9 cellular contexts compared by ENCODE assay signal in genomic region chr12:46160081-46160980, GRCh38.
A peak's percentile ranks its signal among the peaks of the same experiment; 100 is the strongest.
DNase-seq lines count a peak whose midpoint lies in the region; ATAC-seq, FAIRE-seq and TF ChIP-seq lines count a peak whose summit lies in the region.
"Had no signal": no experiment of that assay in that cellular context is flagged by ENCODE, and none has a peak within 500 bp of the region (broad histone marks: within the 10 kb centered on the region; RNA-seq: fewer than 3 reads in every experiment).

No MANE protein-coding gene starts in this region.

- CTCF ChIA-PET in activated CD4-positive, alpha-beta T cell treated with anti-CD3 and anti-CD28 coated beads for 36 hours (lab: Charles Lee) = interaction anchor here (1.3 to 1.4 kb wide), 2 partner anchors 9 to 36 kb away, joined by 3 to 4 read pairs; no protein-coding TSS in a partner anchor

- no peak for ATAC-seq in activated CD4-positive, alpha-beta T cell treated with anti-CD3 and anti-CD28 coated beads for 36 hours

- no peaks in the 10 kb centered on the region for H3K27me3 Mint-ChIP-seq in activated CD4-positive, alpha-beta T cell treated with anti-CD3 and anti-CD28 coated beads, Interleukin-2, amount 10 ng/mL, durations not matched to agents 24 days and 14 days
- no peaks in the 10 kb centered on the region for H3K27me3 Mint-ChIP-seq in activated CD4-positive, alpha-beta T cell treated with anti-CD3 and anti-CD28 coated beads for 36 hours

- no peak overlapping the region for H3K27ac Mint-ChIP-seq in activated CD4-positive, alpha-beta T cell treated with anti-CD3 and anti-CD28 coated beads, Interleukin-2, amount 10 ng/mL, durations not matched to agents 24 days and 14 days
- H3K27ac Mint-ChIP-seq in activated CD4-positive, alpha-beta T cell treated with anti-CD3 and anti-CD28 coated beads for 36 hours = no peak overlapping the region
- H3K27ac Mint-ChIP-seq: endodermal cell had no signal

- H3K9me3 Mint-ChIP-seq in activated CD4-positive, alpha-beta T cell treated with anti-CD3 and anti-CD28 coated beads, Interleukin-2, amount 10 ng/mL, durations not matched to agents 24 days and 14 days = peaks cover 5% of the 10 kb centered on the region
- peaks cover 8% of the 10 kb centered on the region for H3K9me3 Mint-ChIP-seq in activated CD4-positive, alpha-beta T cell treated with anti-CD3 and anti-CD28 coated beads for 36 hours (ENCODE audit: low read depth)

- intact Hi-C loops in activated CD4-positive, alpha-beta T cell treated with anti-CD3 and anti-CD28 coated beads, Interleukin-2, amount 10 ng/mL, durations not matched to agents 24 days and 14 days (cut with micrococcal nuclease) = no loop called here
- intact Hi-C loops in activated CD4-positive, alpha-beta T cell treated with anti-CD3 and anti-CD28 coated beads for 36 hours (cut with DNase I, micrococcal nuclease) = no loop called here

- peak; percentile 25 for DNase-seq in activated CD4-positive, alpha-beta T cell treated with anti-CD3 and anti-CD28 coated beads, Interleukin-2, amount 10 ng/mL, durations not matched to agents 24 days and 14 days
- DNase-seq in activated CD4-positive, alpha-beta T cell treated with anti-CD3 and anti-CD28 coated beads for 36 hours = no peak
- DNase-seq in amniotic epithelial cell (ENCODE audit: low read depth) (peak; percentile 92), kidney tubule cell (ENCODE audit: low spot score) (peak; percentile 90), ureter (ENCODE audit: low spot score) (peak; percentile 60), GM12891 (ENCODE audit: insufficient read length, low spot score) (no peak)
- DNase-seq in stimulated activated CD4-positive, alpha-beta T cell treated with anti-CD3 and anti-CD28 coated beads, Interleukin-12 subunit alpha, Interleukin-12 subunit beta, amount 100 ng/mL, for 4 hours = no peak
- DNase-seq in activated CD4-positive, alpha-beta T cell treated with anti-CD3 and anti-CD28 coated beads, Interleukin-2, amount 50 U/mL, for 1 hour = no peak
- DNase-seq: endodermal cell had no signal

- peaks cover 4% of the 10 kb centered on the region for H3K36me3 Mint-ChIP-seq in activated CD4-positive, alpha-beta T cell treated with anti-CD3 and anti-CD28 coated beads, Interleukin-2, amount 10 ng/mL, durations not matched to agents 24 days and 14 days (ENCODE audit: low read depth)
- H3K36me3 Mint-ChIP-seq in activated CD4-positive, alpha-beta T cell treated with anti-CD3 and anti-CD28 coated beads for 36 hours (ENCODE audit: low read depth) = no peaks in the 10 kb centered on the region

- no peak for FAIRE-seq in GM12891 (lab: Jason Lieb, UNC)

- POLR2A ChIA-PET in activated CD4-positive, alpha-beta T cell treated with anti-CD3 and anti-CD28 coated beads for 36 hours (lab: Charles Lee) = no interaction called here

- TF ChIP-seq POLR2A in GM12891 (IDR thresholded peaks at IDR 0.05; ENCODE audit: low read depth, low read length) = no peak

- H3K4me1 Mint-ChIP-seq in activated CD4-positive, alpha-beta T cell treated with anti-CD3 and anti-CD28 coated beads, Interleukin-2, amount 10 ng/mL, durations not matched to agents 24 days and 14 days = no peaks in the 10 kb centered on the region
- peaks cover 11% of the 10 kb centered on the region for H3K4me1 Mint-ChIP-seq in activated CD4-positive, alpha-beta T cell treated with anti-CD3 and anti-CD28 coated beads for 36 hours
- H3K4me1 Mint-ChIP-seq: endodermal cell had no signal

- H3K4me3 Mint-ChIP-seq in activated CD4-positive, alpha-beta T cell treated with anti-CD3 and anti-CD28 coated beads, Interleukin-2, amount 10 ng/mL, durations not matched to agents 24 days and 14 days = no peak overlapping the region
- H3K4me3 Mint-ChIP-seq in activated CD4-positive, alpha-beta T cell treated with anti-CD3 and anti-CD28 coated beads for 36 hours = no peak overlapping the region
- H3K4me3 Mint-ChIP-seq: endodermal cell had no signal

TF ChIP-seq in GM12891, 5 proteins besides CTCF, POLR2A, EP300 and RAD21:
- TF ChIP-seq POLR2AphosphoS5 (IDR thresholded peaks at IDR 0.05; ENCODE audit: low read depth, low read length) = no peak
- no peak for TF ChIP-seq SPI1 (IDR thresholded peaks at IDR 0.05; ENCODE audit: low read depth, low read length)
- no peak for TF ChIP-seq PAX5 (IDR thresholded peaks at IDR 0.05; ENCODE audit: insufficient read depth, low read length, severe bottlenecking)
- no peak for TF ChIP-seq TAF1 (IDR thresholded peaks at IDR 0.05; ENCODE audit: low read depth, low read length)
- no peak for TF ChIP-seq POU2F2 (IDR thresholded peaks at IDR 0.05; ENCODE audit: low read depth, low read length)

Comparison
In these comparisons a context has a peak if more than half of its experiments do, and no peak if none do; other contexts are left out.
1. DNase-seq: peak in activated CD4-positive, alpha-beta T cell treated with anti-CD3 and anti-CD28 coated beads, Interleukin-2, amount 10 ng/mL, durations not matched to agents 24 days and 14 days (single experiment), amniotic epithelial cell (single experiment), kidney tubule cell (single experiment) and ureter (single experiment); none in activated CD4-positive, alpha-beta T cell treated with anti-CD3 and anti-CD28 coated beads for 36 hours (single experiment), stimulated activated CD4-positive, alpha-beta T cell treated with anti-CD3 and anti-CD28 coated beads, Interleukin-12 subunit alpha, Interleukin-12 subunit beta, amount 100 ng/mL, for 4 hours (single experiment), GM12891 (single experiment) and activated CD4-positive, alpha-beta T cell treated with anti-CD3 and anti-CD28 coated beads, Interleukin-2, amount 50 U/mL, for 1 hour (single experiment).